Comparison of ENCODE assay signal across 8 cellular contexts in genomic region chr22:29580200-29580810, GRCh38. TPM values are rescaled to one million over a fixed set of nuclear protein-coding genes. Genes with fewer than 3 reads are reported as not detected.
DNase-seq lines count a peak whose midpoint lies in the region; ATAC-seq and TF ChIP-seq lines count a peak whose summit lies in the region.

No MANE protein-coding gene starts in this region.

- TF ChIP-seq CTCF in HCT116 (IDR thresholded peaks at IDR 0.05 in 2 of 3, conservative IDR thresholded peaks at IDR 0.05 in 1 of 3; ENCODE audit: borderline replicate concordance in 1 of 3, insufficient read depth in 1 of 3, low read depth in 2 of 3, low read length in 2 of 3), result no peak
- TF ChIP-seq CTCF in activated CD8-positive, alpha-beta T cell treated with anti-CD3 and anti-CD28 coated beads for 36 hours (IDR thresholded peaks at IDR 0.05), result no peak
- TF ChIP-seq CTCF in cardiac muscle cell (IDR thresholded peaks at IDR 0.05; ENCODE audit: low read depth, low read length), result no peak
- TF ChIP-seq CTCF in retinal pigment epithelial cell (conservative IDR thresholded peaks at IDR 0.05; ENCODE audit: low read depth, low read length), result no peak

- H3K4me3 ChIP-seq in BLaER1, result peak overlapping the region; percentile 75
- peak overlapping the region; percentile 93 to 97 for H3K4me3 ChIP-seq in HCT116 (replicated peaks in 1 of 2; ENCODE audit: low read depth in 1 of 2, low read length in 2 of 2)
- peak overlapping the region; percentile 59 for H3K4me3 ChIP-seq in cardiac muscle cell
- H3K4me3 ChIP-seq in retinal pigment epithelial cell (ENCODE audit: low read length), result peak overlapping the region; percentile 80

- no peak overlapping the region for H2AFZ ChIP-seq in HCT116 (ENCODE audit: low read depth, low read length, poor library complexity, severe bottlenecking)

- H3K27me3 ChIP-seq in BLaER1, result no peaks in the 10 kb centered on the region
- H3K27me3 ChIP-seq in HCT116 (ENCODE audit: insufficient read depth, low read length), result no peaks in the 10 kb centered on the region
- H3K27me3 ChIP-seq in cardiac muscle cell, result no peaks in the 10 kb centered on the region

- H3K4me1 ChIP-seq in BLaER1 (peaks cover 19% of the 10 kb centered on the region), HCT116 (ENCODE audit: control insufficient read depth in 1 of 2, insufficient read depth in 2 of 2, low read length in 2 of 2) (peaks cover 11 to 17% of the 10 kb centered on the region in 2 experiments), cardiac muscle cell (ENCODE audit: low read depth) (no peaks in the 10 kb centered on the region)

- peak; percentile 31 for ATAC-seq in HCT116
- ATAC-seq in activated CD8-positive, alpha-beta T cell treated with anti-CD3 and anti-CD28 coated beads for 36 hours, result peak; percentile 15
- ATAC-seq in GM21390 (IDR thresholded peaks at IDR 0.05; ENCODE audit: unreplicated experiment), result no peak
- ATAC-seq in GM19455 (IDR thresholded peaks at IDR 0.05; ENCODE audit: unreplicated experiment), result no peak

- H3K79me2 ChIP-seq in HCT116 (ENCODE audit: insufficient read depth, low read length), result peaks cover 14% of the 10 kb centered on the region; the same call in 1 of the 2 replicates

- H3K9me2 ChIP-seq in HCT116 (ENCODE audit: insufficient read depth), result no peaks in the 10 kb centered on the region

- DNase-seq in HCT116 (ENCODE audit: low read depth, low spot score) (no peak), cardiac muscle cell (ENCODE audit: low read depth in 1 of 2, low spot score in 1 of 2) (no peak), retinal pigment epithelial cell (ENCODE audit: low read depth) (no peak), Ammon's horn (ENCODE audit: low spot score) (no peak)
- DNase-seq in activated CD8-positive, alpha-beta T cell treated with anti-CD3 and anti-CD28 coated beads for 36 hours, result peak; percentile 17

- peaks cover 5% of the 10 kb centered on the region for H3K36me3 Mint-ChIP-seq in activated CD8-positive, alpha-beta T cell treated with anti-CD3 and anti-CD28 coated beads for 36 hours (ENCODE audit: low read depth)

- peaks cover 13% of the 10 kb centered on the region for H3K4me1 Mint-ChIP-seq in activated CD8-positive, alpha-beta T cell treated with anti-CD3 and anti-CD28 coated beads for 36 hours (ENCODE audit: low read depth)

- no peak for TF ChIP-seq RAD21 in HCT116 (IDR thresholded peaks at IDR 0.05; ENCODE audit: low read depth)

- H3K36me3 ChIP-seq in BLaER1 (peaks cover 10% of the 10 kb centered on the region; the same call in 1 of the 2 replicates), HCT116 (ENCODE audit: control insufficient read depth in 1 of 2, insufficient read depth in 2 of 2, low read length in 2 of 2) (peaks cover 0 to 3% of the 10 kb centered on the region in 2 experiments; a peak in 1 of 4 replicates), cardiac muscle cell (no peaks in the 10 kb centered on the region)

- H3K9me3 ChIP-seq in BLaER1 (no peaks in the 10 kb centered on the region), HCT116 (ENCODE audit: control insufficient read depth in 1 of 2, insufficient read depth in 1 of 2, low read depth in 1 of 2, low read length in 2 of 2) (no peaks in the 10 kb centered on the region), cardiac muscle cell (ENCODE audit: low read depth) (no peaks in the 10 kb centered on the region)

- no peak for TF ChIP-seq POLR2A in HCT116 (IDR thresholded peaks at IDR 0.05; ENCODE audit: borderline replicate concordance, extremely low read depth, insufficient read depth, insufficient read length)

- no peaks in the 10 kb centered on the region for H3K9me3 Mint-ChIP-seq in activated CD8-positive, alpha-beta T cell treated with anti-CD3 and anti-CD28 coated beads for 36 hours

- H3K27ac ChIP-seq in BLaER1 (peak overlapping the region; percentile 83), HCT116 (ENCODE audit: low read depth, low read length) (peak overlapping the region; percentile 73), cardiac muscle cell (peak overlapping the region; percentile 63)

- H3K4me3 Mint-ChIP-seq in activated CD8-positive, alpha-beta T cell treated with anti-CD3 and anti-CD28 coated beads for 36 hours, result peak overlapping the region; percentile 91

- peak overlapping the region; percentile 95 for H3K27ac Mint-ChIP-seq in activated CD8-positive, alpha-beta T cell treated with anti-CD3 and anti-CD28 coated beads for 36 hours

- POLR2A ChIA-PET in HCT116 (lab: Charles Lee), result no interaction called here
- POLR2A ChIA-PET in activated CD8-positive, alpha-beta T cell treated with anti-CD3 and anti-CD28 coated beads for 36 hours (lab: Charles Lee), result interaction anchor here (0.7 to 1.2 kb wide), 2 partner anchors 15 to 30 kb away, joined by 3 read pairs; no protein-coding TSS in a partner anchor

- peak overlapping the region; percentile 86 for H3K9ac ChIP-seq in BLaER1
- peak overlapping the region; percentile 88 for H3K9ac ChIP-seq in HCT116 (ENCODE audit: low read length)

- intact Hi-C loops in HCT116 (cut with micrococcal nuclease), result no loop called here
- intact Hi-C loops in activated CD8-positive, alpha-beta T cell treated with anti-CD3 and anti-CD28 coated beads for 36 hours (cut with micrococcal nuclease), result no loop called here

- H4K20me1 ChIP-seq in BLaER1 (peaks cover 5% of the 10 kb centered on the region; the same call in 1 of the 2 replicates), HCT116 (ENCODE audit: insufficient read depth) (no peaks in the 10 kb centered on the region)

- H3K27me3 Mint-ChIP-seq in activated CD8-positive, alpha-beta T cell treated with anti-CD3 and anti-CD28 coated beads for 36 hours, result no peaks in the 10 kb centered on the region

- BruUV-seq in HCT116 (replicated peaks; lab: Mats Ljungman, UMichigan), result TSS peak; percentile 59

- peak overlapping the region; percentile 98 for H3K4me2 ChIP-seq in BLaER1
- peak overlapping the region; percentile 96 for H3K4me2 ChIP-seq in HCT116 (ENCODE audit: low read length)

- CTCF ChIA-PET in HCT116 (lab: Charles Lee), result interaction anchor here (1.4 kb wide), 1 partner anchor 508 kb away, joined by 3 read pairs; no protein-coding TSS in a partner anchor
- CTCF ChIA-PET in activated CD8-positive, alpha-beta T cell treated with anti-CD3 and anti-CD28 coated beads for 36 hours (lab: Charles Lee), result no interaction called here

- RAD21 ChIA-PET in HCT116 (lab: Charles Lee; ENCODE audit: low non-redundant PET in 1 of 2, low total read pairs in 2 of 2, uncharacterized antibody in 2 of 2, unreplicated experiment in 2 of 2), result no interaction called here

TF ChIP-seq in HCT116, 20 proteins besides CTCF, POLR2A, EP300 and RAD21:
- no peak for TF ChIP-seq SP1 (IDR thresholded peaks at IDR 0.05; ENCODE audit: low read depth)

RNA-seq across cellular contexts. Expression of gene NIPSNAP1, which starts 0.6 kb away (rescaled TPM):
- 101 TPM for total RNA-seq in HCT116 (2021; ENCODE audit: unreplicated experiment)
- polyA plus RNA-seq in HCT116 (2012), result 88.9 and 104 TPM in 2 replicates
- total RNA-seq in activated CD8-positive, alpha-beta T cell treated with anti-CD3 and anti-CD28 coated beads for 36 hours, result 10 to 100 TPM; 58.3 to 61.9 TPM
- 137 and 153 TPM in 2 replicates for total RNA-seq in cardiac muscle cell
- polyA plus RNA-seq in cardiac muscle cell, result 151 and 200 TPM in 2 replicates

RNA-seq across cellular contexts. Expression of gene NF2, which starts 23.1 kb away (rescaled TPM):
- total RNA-seq in HCT116 (2021; ENCODE audit: unreplicated experiment), result 70.2 TPM
- polyA plus RNA-seq in HCT116 (2012), result 19.7 and 23.2 TPM in 2 replicates
- 10 to 100 TPM; 34.4 to 35.3 TPM for total RNA-seq in activated CD8-positive, alpha-beta T cell treated with anti-CD3 and anti-CD28 coated beads for 36 hours
- 39.0 and 40.2 TPM in 2 replicates for total RNA-seq in cardiac muscle cell
- polyA plus RNA-seq in cardiac muscle cell, result 32.8 and 34.6 TPM in 2 replicates

RNA-seq across cellular contexts. Expression of gene THOC5, which starts 26.7 kb away (rescaled TPM):
- total RNA-seq in HCT116 (2021; ENCODE audit: unreplicated experiment) (80.6 TPM), cardiac muscle cell (27.0 and 41.3 TPM in 2 replicates)
- 60.9 and 66.3 TPM in 2 replicates for polyA plus RNA-seq in HCT116 (2012)
- 10 to 100 TPM; 48.7 to 57.3 TPM for total RNA-seq in activated CD8-positive, alpha-beta T cell treated with anti-CD3 and anti-CD28 coated beads for 36 hours
- polyA plus RNA-seq in cardiac muscle cell, result 30.4 and 31.4 TPM in 2 replicates

Comparison
In these comparisons a context has a peak if more than half of its experiments do, and no peak if none do; other contexts are left out.
1. ATAC-seq: peak in HCT116 (single experiment) and activated CD8-positive, alpha-beta T cell treated with anti-CD3 and anti-CD28 coated beads for 36 hours (single experiment); none in GM21390 (single experiment) and GM19455 (single experiment).
2. Peak in every context shown above with its lines, with median percentiles within 50 percentile points of each other: H3K27ac ChIP-seq and H3K4me3 ChIP-seq.